In the genomic region with DNA sequence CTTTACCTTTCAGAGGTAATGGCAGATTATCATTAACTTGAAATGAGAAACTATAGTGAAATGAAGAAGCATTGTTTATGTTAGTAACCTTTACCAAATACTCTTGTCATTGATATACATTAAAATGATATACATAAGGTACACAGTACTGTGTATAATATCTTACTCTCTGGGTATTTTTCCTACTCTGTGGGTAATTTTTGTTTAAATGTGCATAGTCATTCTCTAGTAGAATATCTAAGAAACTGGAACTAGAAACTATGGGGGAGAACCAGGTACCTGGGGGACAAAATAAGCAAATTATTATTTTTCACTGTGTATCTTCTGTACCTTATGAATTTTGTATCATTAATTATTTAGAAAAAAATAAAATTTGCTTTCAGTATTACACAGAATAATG, we compare ENCODE assay signal across 1 cellular context.
TF ChIP-seq lines count a peak whose summit lies in the region.

No MANE protein-coding gene starts in this region.

TF ChIP-seq in GM12878, 131 proteins besides CTCF, POLR2A, EP300 and RAD21:
- TF ChIP-seq CEBPB (IDR thresholded peaks at IDR 0.05; ENCODE audit: borderline replicate concordance in 1 of 2, low read depth in 2 of 2, low read length in 2 of 2), result no peak
- no peak for TF ChIP-seq KDM1A (IDR thresholded peaks at IDR 0.05; ENCODE audit: borderline replicate concordance)
- TF ChIP-seq, protein P1, sequence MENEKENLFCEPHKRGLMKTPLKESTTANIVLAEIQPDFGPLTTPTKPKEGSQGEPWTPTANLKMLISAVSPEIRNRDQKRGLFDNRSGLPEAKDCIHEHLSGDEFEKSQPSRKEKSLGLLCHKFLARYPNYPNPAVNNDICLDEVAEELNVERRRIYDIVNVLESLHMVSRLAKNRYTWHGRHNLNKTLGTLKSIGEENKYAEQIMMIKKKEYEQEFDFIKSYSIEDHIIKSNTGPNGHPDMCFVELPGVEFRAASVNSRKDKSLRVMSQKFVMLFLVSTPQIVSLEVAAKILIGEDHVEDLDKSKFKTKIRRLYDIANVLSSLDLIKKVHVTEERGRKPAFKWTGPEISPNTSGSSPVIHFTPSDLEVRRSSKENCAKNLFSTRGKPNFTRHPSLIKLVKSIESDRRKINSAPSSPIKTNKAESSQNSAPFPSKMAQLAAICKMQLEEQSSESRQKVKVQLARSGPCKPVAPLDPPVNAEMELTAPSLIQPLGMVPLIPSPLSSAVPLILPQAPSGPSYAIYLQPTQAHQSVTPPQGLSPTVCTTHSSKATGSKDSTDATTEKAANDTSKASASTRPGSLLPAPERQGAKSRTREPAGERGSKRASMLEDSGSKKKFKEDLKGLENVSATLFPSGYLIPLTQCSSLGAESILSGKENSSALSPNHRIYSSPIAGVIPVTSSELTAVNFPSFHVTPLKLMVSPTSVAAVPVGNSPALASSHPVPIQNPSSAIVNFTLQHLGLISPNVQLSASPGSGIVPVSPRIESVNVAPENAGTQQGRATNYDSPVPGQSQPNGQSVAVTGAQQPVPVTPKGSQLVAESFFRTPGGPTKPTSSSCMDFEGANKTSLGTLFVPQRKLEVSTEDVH (IDR thresholded peaks at IDR 0.05; ENCODE audit: low read depth, partially characterized antibody), result no peak
- no peak for TF ChIP-seq CHD4 (IDR thresholded peaks at IDR 0.05)
- TF ChIP-seq CHD2 (IDR thresholded peaks at IDR 0.05; ENCODE audit: borderline replicate concordance, low read depth, low read length), result no peak
- TF ChIP-seq, protein P2, sequence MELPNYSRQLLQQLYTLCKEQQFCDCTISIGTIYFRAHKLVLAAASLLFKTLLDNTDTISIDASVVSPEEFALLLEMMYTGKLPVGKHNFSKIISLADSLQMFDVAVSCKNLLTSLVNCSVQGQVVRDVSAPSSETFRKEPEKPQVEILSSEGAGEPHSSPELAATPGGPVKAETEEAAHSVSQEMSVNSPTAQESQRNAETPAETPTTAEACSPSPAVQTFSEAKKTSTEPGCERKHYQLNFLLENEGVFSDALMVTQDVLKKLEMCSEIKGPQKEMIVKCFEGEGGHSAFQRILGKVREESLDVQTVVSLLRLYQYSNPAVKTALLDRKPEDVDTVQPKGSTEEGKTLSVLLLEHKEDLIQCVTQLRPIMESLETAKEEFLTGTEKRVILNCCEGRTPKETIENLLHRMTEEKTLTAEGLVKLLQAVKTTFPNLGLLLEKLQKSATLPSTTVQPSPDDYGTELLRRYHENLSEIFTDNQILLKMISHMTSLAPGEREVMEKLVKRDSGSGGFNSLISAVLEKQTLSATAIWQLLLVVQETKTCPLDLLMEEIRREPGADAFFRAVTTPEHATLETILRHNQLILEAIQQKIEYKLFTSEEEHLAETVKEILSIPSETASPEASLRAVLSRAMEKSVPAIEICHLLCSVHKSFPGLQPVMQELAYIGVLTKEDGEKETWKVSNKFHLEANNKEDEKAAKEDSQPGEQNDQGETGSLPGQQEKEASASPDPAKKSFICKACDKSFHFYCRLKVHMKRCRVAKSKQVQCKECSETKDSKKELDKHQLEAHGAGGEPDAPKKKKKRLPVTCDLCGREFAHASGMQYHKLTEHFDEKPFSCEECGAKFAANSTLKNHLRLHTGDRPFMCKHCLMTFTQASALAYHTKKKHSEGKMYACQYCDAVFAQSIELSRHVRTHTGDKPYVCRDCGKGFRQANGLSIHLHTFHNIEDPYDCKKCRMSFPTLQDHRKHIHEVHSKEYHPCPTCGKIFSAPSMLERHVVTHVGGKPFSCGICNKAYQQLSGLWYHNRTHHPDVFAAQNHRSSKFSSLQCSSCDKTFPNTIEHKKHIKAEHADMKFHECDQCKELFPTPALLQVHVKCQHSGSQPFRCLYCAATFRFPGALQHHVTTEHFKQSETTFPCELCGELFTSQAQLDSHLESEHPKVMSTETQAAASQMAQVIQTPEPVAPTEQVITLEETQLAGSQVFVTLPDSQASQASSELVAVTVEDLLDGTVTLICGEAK (IDR thresholded peaks at IDR 0.05; ENCODE audit: borderline replicate concordance), result no peak
- TF ChIP-seq RBBP5 (conservative IDR thresholded peaks at IDR 0.05), result no peak
- TF ChIP-seq SREBF1 (IDR thresholded peaks at IDR 0.05; ENCODE audit: low read length), result no peak
- no peak for TF ChIP-seq SUZ12 (IDR thresholded peaks at IDR 0.05; ENCODE audit: unreplicated experiment)
- TF ChIP-seq, protein P3, sequence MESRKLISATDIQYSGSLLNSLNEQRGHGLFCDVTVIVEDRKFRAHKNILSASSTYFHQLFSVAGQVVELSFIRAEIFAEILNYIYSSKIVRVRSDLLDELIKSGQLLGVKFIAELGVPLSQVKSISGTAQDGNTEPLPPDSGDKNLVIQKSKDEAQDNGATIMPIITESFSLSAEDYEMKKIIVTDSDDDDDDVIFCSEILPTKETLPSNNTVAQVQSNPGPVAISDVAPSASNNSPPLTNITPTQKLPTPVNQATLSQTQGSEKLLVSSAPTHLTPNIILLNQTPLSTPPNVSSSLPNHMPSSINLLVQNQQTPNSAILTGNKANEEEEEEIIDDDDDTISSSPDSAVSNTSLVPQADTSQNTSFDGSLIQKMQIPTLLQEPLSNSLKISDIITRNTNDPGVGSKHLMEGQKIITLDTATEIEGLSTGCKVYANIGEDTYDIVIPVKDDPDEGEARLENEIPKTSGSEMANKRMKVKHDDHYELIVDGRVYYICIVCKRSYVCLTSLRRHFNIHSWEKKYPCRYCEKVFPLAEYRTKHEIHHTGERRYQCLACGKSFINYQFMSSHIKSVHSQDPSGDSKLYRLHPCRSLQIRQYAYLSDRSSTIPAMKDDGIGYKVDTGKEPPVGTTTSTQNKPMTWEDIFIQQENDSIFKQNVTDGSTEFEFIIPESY (IDR thresholded peaks at IDR 0.05), result no peak
- TF ChIP-seq, protein P4, sequence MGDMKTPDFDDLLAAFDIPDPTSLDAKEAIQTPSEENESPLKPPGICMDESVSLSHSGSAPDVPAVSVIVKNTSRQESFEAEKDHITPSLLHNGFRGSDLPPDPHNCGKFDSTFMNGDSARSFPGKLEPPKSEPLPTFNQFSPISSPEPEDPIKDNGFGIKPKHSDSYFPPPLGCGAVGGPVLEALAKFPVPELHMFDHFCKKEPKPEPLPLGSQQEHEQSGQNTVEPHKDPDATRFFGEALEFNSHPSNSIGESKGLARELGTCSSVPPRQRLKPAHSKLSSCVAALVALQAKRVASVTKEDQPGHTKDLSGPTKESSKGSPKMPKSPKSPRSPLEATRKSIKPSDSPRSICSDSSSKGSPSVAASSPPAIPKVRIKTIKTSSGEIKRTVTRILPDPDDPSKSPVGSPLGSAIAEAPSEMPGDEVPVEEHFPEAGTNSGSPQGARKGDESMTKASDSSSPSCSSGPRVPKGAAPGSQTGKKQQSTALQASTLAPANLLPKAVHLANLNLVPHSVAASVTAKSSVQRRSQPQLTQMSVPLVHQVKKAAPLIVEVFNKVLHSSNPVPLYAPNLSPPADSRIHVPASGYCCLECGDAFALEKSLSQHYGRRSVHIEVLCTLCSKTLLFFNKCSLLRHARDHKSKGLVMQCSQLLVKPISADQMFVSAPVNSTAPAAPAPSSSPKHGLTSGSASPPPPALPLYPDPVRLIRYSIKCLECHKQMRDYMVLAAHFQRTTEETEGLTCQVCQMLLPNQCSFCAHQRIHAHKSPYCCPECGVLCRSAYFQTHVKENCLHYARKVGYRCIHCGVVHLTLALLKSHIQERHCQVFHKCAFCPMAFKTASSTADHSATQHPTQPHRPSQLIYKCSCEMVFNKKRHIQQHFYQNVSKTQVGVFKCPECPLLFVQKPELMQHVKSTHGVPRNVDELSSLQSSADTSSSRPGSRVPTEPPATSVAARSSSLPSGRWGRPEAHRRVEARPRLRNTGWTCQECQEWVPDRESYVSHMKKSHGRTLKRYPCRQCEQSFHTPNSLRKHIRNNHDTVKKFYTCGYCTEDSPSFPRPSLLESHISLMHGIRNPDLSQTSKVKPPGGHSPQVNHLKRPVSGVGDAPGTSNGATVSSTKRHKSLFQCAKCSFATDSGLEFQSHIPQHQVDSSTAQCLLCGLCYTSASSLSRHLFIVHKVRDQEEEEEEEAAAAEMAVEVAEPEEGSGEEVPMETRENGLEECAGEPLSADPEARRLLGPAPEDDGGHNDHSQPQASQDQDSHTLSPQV (IDR thresholded peaks at IDR 0.05), result no peak
- no peak for TF ChIP-seq SMC3 (IDR thresholded peaks at IDR 0.05; ENCODE audit: borderline replicate concordance, low read length)
TF ChIP-seq in GM12878: peak in this region for 0.
